Comparison of ENCODE assay signal across 8 cellular contexts in the genomic region with DNA sequence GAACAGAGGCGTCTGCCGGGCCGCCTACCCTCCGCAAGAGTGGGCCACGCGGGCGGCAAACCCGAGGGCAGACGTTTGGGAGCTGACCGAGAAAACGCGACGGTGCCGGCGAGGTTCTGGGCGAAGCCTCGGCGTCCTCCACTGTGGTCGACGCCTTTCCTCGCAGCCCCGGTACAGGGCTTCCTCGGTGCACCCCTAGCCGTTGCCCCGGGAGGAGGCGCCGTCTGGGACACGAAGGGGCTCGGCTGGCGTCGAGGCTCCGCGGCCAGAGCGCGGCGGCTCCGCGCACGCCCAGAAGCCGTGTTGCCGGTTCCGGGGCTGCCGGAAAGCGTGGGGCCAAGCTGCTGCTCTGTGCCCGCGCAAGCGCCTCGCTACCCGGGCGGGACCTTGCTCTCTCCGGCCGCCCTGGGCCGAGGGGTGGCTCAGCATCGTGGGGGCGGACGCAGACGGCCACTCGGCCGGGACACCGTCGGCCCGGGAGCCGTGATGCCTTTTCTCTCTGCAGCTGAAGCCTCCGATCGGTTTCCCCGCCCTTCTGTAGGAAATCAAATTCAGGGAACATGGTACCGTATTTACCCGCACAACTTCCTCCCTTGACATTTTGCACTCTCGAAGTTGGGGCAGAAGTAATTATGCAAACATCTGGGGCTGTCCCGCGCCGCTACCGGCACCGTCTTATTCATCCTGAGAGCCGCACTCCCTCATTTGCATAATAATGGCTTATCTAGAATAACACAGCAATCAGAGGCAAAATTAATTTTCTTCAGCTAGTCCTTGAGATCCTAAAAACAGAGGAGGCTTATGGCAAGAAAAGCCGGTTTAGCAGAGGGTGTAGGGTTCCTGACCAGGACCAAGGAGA. TPM values are rescaled to one million over a fixed set of nuclear protein-coding genes. Genes with fewer than 3 reads are reported as not detected.
DNase-seq lines count a peak whose midpoint lies in the region; ATAC-seq and FAIRE-seq lines count a peak whose summit lies in the region.

No MANE protein-coding gene starts in this region.

- peak overlapping the region; percentile 75 for H3K27ac Mint-ChIP-seq in activated CD8-positive, alpha-beta memory T cell treated with anti-CD3 and anti-CD28 coated beads, Interleukin-2, amount 10 ng/mL, durations not matched to agents 7 days and 5 days
- H3K27ac Mint-ChIP-seq in stimulated activated naive CD8-positive, alpha-beta T cell treated with anti-CD3 and anti-CD28 coated beads, Interleukin-15, amount 100 ng/mL, for 72 hours: peak overlapping the region; percentile 82 to 94

- peaks cover 87% of the 10 kb centered on the region for H3K27me3 Mint-ChIP-seq in activated CD8-positive, alpha-beta memory T cell treated with anti-CD3 and anti-CD28 coated beads, Interleukin-2, amount 10 ng/mL, durations not matched to agents 7 days and 5 days
- H3K27me3 Mint-ChIP-seq in stimulated activated naive CD8-positive, alpha-beta T cell treated with anti-CD3 and anti-CD28 coated beads, Interleukin-15, amount 100 ng/mL, for 72 hours: peaks cover 89% of the 10 kb centered on the region

- intact Hi-C loops in left colon (cut with DNase I, micrococcal nuclease): loop anchor here in 1 of 2 donors (5.0 kb wide), 1 partner anchor 33 kb away; a partner anchor contains a TSS

- H3K27me3 ChIP-seq in HUES64 (ENCODE audit: insufficient read depth, low read length): peaks cover 100% of the 10 kb centered on the region

- peaks cover 39% of the 10 kb centered on the region for H3K4me1 ChIP-seq in HUES64 (ENCODE audit: insufficient read depth, low read length)

- no peaks in the 10 kb centered on the region for H3K9me3 Mint-ChIP-seq in activated CD8-positive, alpha-beta memory T cell treated with anti-CD3 and anti-CD28 coated beads, Interleukin-2, amount 10 ng/mL, durations not matched to agents 7 days and 5 days (ENCODE audit: low read depth)
- H3K9me3 Mint-ChIP-seq in stimulated activated naive CD8-positive, alpha-beta T cell treated with anti-CD3 and anti-CD28 coated beads, Interleukin-15, amount 100 ng/mL, for 72 hours: no peaks in the 10 kb centered on the region

- H3K9ac ChIP-seq in HUES64 (ENCODE audit: low read depth, low read length): no peak overlapping the region

- ATAC-seq in GM19395 (IDR thresholded peaks at IDR 0.05; ENCODE audit: unreplicated experiment) (peak; percentile 76), left colon (peak; percentile 35)
- peak; percentile 77 for ATAC-seq in activated CD8-positive, alpha-beta memory T cell treated with anti-CD3 and anti-CD28 coated beads, Interleukin-2, amount 10 ng/mL, durations not matched to agents 7 days and 5 days
- ATAC-seq in stimulated activated naive CD8-positive, alpha-beta T cell treated with anti-CD3 and anti-CD28 coated beads, Interleukin-15, amount 100 ng/mL, for 72 hours: peak; percentile 86

- H3K9me3 ChIP-seq in HUES64 (ENCODE audit: insufficient read depth, low read depth, low read length): peaks cover 5% of the 10 kb centered on the region; the same call in 1 of the 2 replicates

- CTCF ChIA-PET in activated CD8-positive, alpha-beta memory T cell treated with anti-CD3 and anti-CD28 coated beads, Interleukin-2, amount 10 ng/mL, durations not matched to agents 7 days and 5 days (lab: Charles Lee): interaction anchor here (1.3 to 8.4 kb wide), 7 partner anchors 9 to 297 kb away, joined by 3 to 51 read pairs (median 7); a partner anchor contains a TSS

- H3K4me1 Mint-ChIP-seq in activated CD8-positive, alpha-beta memory T cell treated with anti-CD3 and anti-CD28 coated beads, Interleukin-2, amount 10 ng/mL, durations not matched to agents 7 days and 5 days: peaks cover 38% of the 10 kb centered on the region
- peaks cover 87% of the 10 kb centered on the region for H3K4me1 Mint-ChIP-seq in stimulated activated naive CD8-positive, alpha-beta T cell treated with anti-CD3 and anti-CD28 coated beads, Interleukin-15, amount 100 ng/mL, for 72 hours

- H3K27ac ChIP-seq in HUES64 (ENCODE audit: low read depth, low read length): no peak overlapping the region

- H3K36me3 ChIP-seq in HUES64 (ENCODE audit: insufficient read depth, low read length): no peaks in the 10 kb centered on the region

- no peak for FAIRE-seq in HTR-8/SVneo (lab: Jason Lieb, UNC)

- WGBS in HUES64: 2% methylated on average over 76 of the region's 76 CpGs

- DNase-seq in CD1c-positive myeloid dendritic cell (ENCODE audit: extremely low spot score) (peak; percentile 81), left colon (peak in 1 of 2 donors; percentile 50), NCI-H1105 (lab: John Stamatoyannopoulos, UW) (no peak), HTR-8/SVneo (ENCODE audit: insufficient read length, low spot score) (no peak)
- DNase-seq in activated CD8-positive, alpha-beta memory T cell treated with anti-CD3 and anti-CD28 coated beads, Interleukin-2, amount 10 ng/mL, durations not matched to agents 7 days and 5 days: peak; percentile 84
- DNase-seq in stimulated activated naive CD8-positive, alpha-beta T cell treated with anti-CD3 and anti-CD28 coated beads, Interleukin-15, amount 100 ng/mL, for 72 hours: peak; percentile 88 to 89

- peak overlapping the region; percentile 36 for H3K4me3 ChIP-seq in HUES64 (ENCODE audit: low read length)

- peaks cover 8% of the 10 kb centered on the region for H3K36me3 Mint-ChIP-seq in activated CD8-positive, alpha-beta memory T cell treated with anti-CD3 and anti-CD28 coated beads, Interleukin-2, amount 10 ng/mL, durations not matched to agents 7 days and 5 days

- peak overlapping the region; percentile 59 for H3K4me3 Mint-ChIP-seq in activated CD8-positive, alpha-beta memory T cell treated with anti-CD3 and anti-CD28 coated beads, Interleukin-2, amount 10 ng/mL, durations not matched to agents 7 days and 5 days
- H3K4me3 Mint-ChIP-seq in stimulated activated naive CD8-positive, alpha-beta T cell treated with anti-CD3 and anti-CD28 coated beads, Interleukin-15, amount 100 ng/mL, for 72 hours: peak overlapping the region; percentile 82 to 90

RNA-seq across cellular contexts. Expression of a gene that starts 7.3 kb away (rescaled TPM):
- 1.1 TPM for polyA plus RNA-seq in HUES64 (2013, experiment 1 of 2)
- 3.0 TPM for polyA plus RNA-seq in HUES64 (2013, experiment 2 of 2)
- total RNA-seq in activated CD8-positive, alpha-beta memory T cell treated with anti-CD3 and anti-CD28 coated beads, Interleukin-2, amount 10 ng/mL, durations not matched to agents 7 days and 5 days: 1 to 10 TPM; 6.8 to 8.6 TPM
- total RNA-seq in left colon: 1 to 10 TPM; 4.0 to 6.5 TPM

RNA-seq across cellular contexts. Expression of a gene that starts 26.3 kb away (rescaled TPM):
- polyA plus RNA-seq in HUES64 (2013, experiment 1 of 2): 52.5 TPM
- polyA plus RNA-seq in HUES64 (2013, experiment 2 of 2): 62.4 TPM
- total RNA-seq in activated CD8-positive, alpha-beta memory T cell treated with anti-CD3 and anti-CD28 coated beads, Interleukin-2, amount 10 ng/mL, durations not matched to agents 7 days and 5 days: 1 to 10 TPM; 5.3 to 6.8 TPM
- total RNA-seq in left colon: under 1 TPM; 0.49 to 0.78 TPM

RNA-seq across cellular contexts. Expression of a gene that starts 35.0 kb away (rescaled TPM):
- 2.3 TPM for polyA plus RNA-seq in HUES64 (2013, experiment 1 of 2)
- polyA plus RNA-seq in HUES64 (2013, experiment 2 of 2): 2.5 TPM
- 10 to 100 TPM; 28.3 to 36.7 TPM for total RNA-seq in activated CD8-positive, alpha-beta memory T cell treated with anti-CD3 and anti-CD28 coated beads, Interleukin-2, amount 10 ng/mL, durations not matched to agents 7 days and 5 days
- 10 to 100 TPM; 12.1 to 14.5 TPM for total RNA-seq in left colon

Comparison
In these comparisons a context has a peak if more than half of its experiments do, and no peak if none do; other contexts are left out.
1. DNase-seq: peak in CD1c-positive myeloid dendritic cell (single experiment), activated CD8-positive, alpha-beta memory T cell treated with anti-CD3 and anti-CD28 coated beads, Interleukin-2, amount 10 ng/mL, durations not matched to agents 7 days and 5 days (single experiment) and stimulated activated naive CD8-positive, alpha-beta T cell treated with anti-CD3 and anti-CD28 coated beads, Interleukin-15, amount 100 ng/mL, for 72 hours (2 of 2); none in NCI-H1105 (single experiment) and HTR-8/SVneo (single experiment).
2. ATAC-seq: peak in every context shown above with its lines; median percentile 86 in stimulated activated naive CD8-positive, alpha-beta T cell treated with anti-CD3 and anti-CD28 coated beads, Interleukin-15, amount 100 ng/mL, for 72 hours; 77 in activated CD8-positive, alpha-beta memory T cell treated with anti-CD3 and anti-CD28 coated beads, Interleukin-2, amount 10 ng/mL, durations not matched to agents 7 days and 5 days; 76 in GM19395; 35 in left colon.